8 cellular contexts compared by ENCODE assay signal in the genomic region with DNA sequence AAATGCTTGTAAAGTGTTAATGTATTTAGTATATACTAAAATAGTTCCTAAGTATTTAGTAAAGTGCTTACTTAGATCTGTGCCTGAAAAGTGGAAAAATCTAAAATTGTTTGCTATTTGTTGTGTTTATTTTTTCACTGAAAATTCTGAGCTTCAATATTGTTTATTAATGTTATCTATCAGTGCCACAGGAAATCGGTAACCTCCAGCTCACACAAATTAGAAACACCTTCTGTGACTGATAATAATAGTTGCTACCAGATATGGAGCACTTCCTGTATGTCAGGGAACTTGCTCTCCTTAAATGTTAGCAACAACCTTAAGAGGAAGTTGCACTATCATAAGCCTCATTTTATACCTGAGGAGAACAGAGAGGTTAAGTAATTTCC. TPM values are rescaled to one million over a fixed set of nuclear protein-coding genes. Genes with fewer than 3 reads are reported as not detected.
A peak's percentile ranks its signal among the peaks of the same experiment; 100 is the strongest.
DNase-seq lines count a peak whose midpoint lies in the region; ATAC-seq and TF ChIP-seq lines count a peak whose summit lies in the region.

No MANE protein-coding gene starts in this region.

- peak overlapping the region; percentile 97 for H3K27ac Mint-ChIP-seq in activated naive CD8-positive, alpha-beta T cell treated with anti-CD3 and anti-CD28 coated beads, Interleukin-2, amount 10 ng/mL, durations not matched to agents 7 days and 5 days

- H3K27me3 Mint-ChIP-seq in activated naive CD8-positive, alpha-beta T cell treated with anti-CD3 and anti-CD28 coated beads, Interleukin-2, amount 10 ng/mL, durations not matched to agents 7 days and 5 days = peaks cover 7% of the 10 kb centered on the region

- H3K27me3 ChIP-seq in kidney epithelial cell (ENCODE audit: control insufficient read depth, insufficient read depth, low read length) (no peaks in the 10 kb centered on the region), tibial artery (no peaks in the 10 kb centered on the region)

- no peaks in the 10 kb centered on the region for H3K9me3 Mint-ChIP-seq in activated naive CD8-positive, alpha-beta T cell treated with anti-CD3 and anti-CD28 coated beads, Interleukin-2, amount 10 ng/mL, durations not matched to agents 7 days and 5 days

- peak; percentile 52 to 72 for DNase-seq in AML-193 (lab: John Stamatoyannopoulos, UW)
- DNase-seq in activated naive CD8-positive, alpha-beta T cell treated with anti-CD3 and anti-CD28 coated beads, Interleukin-2, amount 10 ng/mL, durations not matched to agents 7 days and 5 days = no peak
- DNase-seq in kidney epithelial cell (ENCODE audit: low read depth) = no peak
- DNase-seq in tibial artery = no peak
- no peak for DNase-seq in stimulated activated CD4-positive, alpha-beta T cell treated with anti-CD3 and anti-CD28 coated beads, Interleukin-15, amount 100 ng/mL, for 24 hours
- no peak for DNase-seq in stimulated activated CD4-positive, alpha-beta T cell treated with anti-CD3 and anti-CD28 coated beads, Interleukin-1b, Interleukin-23, amount 100 ng/mL, for 48 hours

- peaks cover 16% of the 10 kb centered on the region for H3K36me3 Mint-ChIP-seq in activated naive CD8-positive, alpha-beta T cell treated with anti-CD3 and anti-CD28 coated beads, Interleukin-2, amount 10 ng/mL, durations not matched to agents 7 days and 5 days

- peak overlapping the region; percentile 96 to 99 for H3K27ac ChIP-seq in tibial artery

- H3K4me3 ChIP-seq in kidney epithelial cell (ENCODE audit: low read depth, low read length) = peak overlapping the region; percentile 92
- H3K4me3 ChIP-seq in tibial artery = peak overlapping the region; percentile 78 to 97

- ATAC-seq in GM19467 (IDR thresholded peaks at IDR 0.05; ENCODE audit: unreplicated experiment) (peak; percentile 31), HG03521 (IDR thresholded peaks at IDR 0.05; ENCODE audit: unreplicated experiment) (peak; percentile 23)
- peak; percentile 51 for ATAC-seq in activated naive CD8-positive, alpha-beta T cell treated with anti-CD3 and anti-CD28 coated beads, Interleukin-2, amount 10 ng/mL, durations not matched to agents 7 days and 5 days (ENCODE audit: low read depth)

- POLR2A ChIA-PET in activated naive CD8-positive, alpha-beta T cell treated with anti-CD3 and anti-CD28 coated beads, Interleukin-2, amount 10 ng/mL, durations not matched to agents 7 days and 5 days (lab: Charles Lee) = interaction anchor here (0.7 to 4.1 kb wide), 21 partner anchors 9 to 314 kb away, joined by 3 to 27 read pairs (median 4); partner anchors contain the start of genes DAD1, HAUS4, OXA1L and PRMT5

- H3K36me3 ChIP-seq in kidney epithelial cell (ENCODE audit: control insufficient read depth, insufficient read depth, low read length) (peaks cover 4% of the 10 kb centered on the region), tibial artery (peaks cover 27 to 28% (median 28%) of the 10 kb centered on the region in 3 donors)

- H3K4me1 ChIP-seq in tibial artery = peaks cover 0 to 47% (median 38%) of the 10 kb centered on the region in 4 donors

- H3K9me3 ChIP-seq in tibial artery = no peaks in the 10 kb centered on the region

- peak overlapping the region; percentile 88 for H3K4me3 Mint-ChIP-seq in activated naive CD8-positive, alpha-beta T cell treated with anti-CD3 and anti-CD28 coated beads, Interleukin-2, amount 10 ng/mL, durations not matched to agents 7 days and 5 days

- TF ChIP-seq CTCF in kidney epithelial cell (IDR thresholded peaks at IDR 0.05; ENCODE audit: insufficient read depth, low read length, poor library complexity, severe bottlenecking) (no peak), tibial artery (IDR thresholded peaks at IDR 0.05) (no peak)

- H3K4me1 Mint-ChIP-seq in activated naive CD8-positive, alpha-beta T cell treated with anti-CD3 and anti-CD28 coated beads, Interleukin-2, amount 10 ng/mL, durations not matched to agents 7 days and 5 days = peaks cover 20% of the 10 kb centered on the region

- intact Hi-C loops in tibial artery (cut with DNase I; ENCODE audit: low total_unique reads) = no loop called here

RNA-seq across cellular contexts. Expression of gene LRP10, which starts 0.7 kb away (rescaled TPM):
- total RNA-seq in activated naive CD8-positive, alpha-beta T cell treated with anti-CD3 and anti-CD28 coated beads, Interleukin-2, amount 10 ng/mL, durations not matched to agents 7 days and 5 days = 10 to 100 TPM; 59.9 to 63.1 TPM
- total RNA-seq in kidney epithelial cell = 124 and 150 TPM in 2 replicates

RNA-seq across cellular contexts. Expression of gene REM2, which starts 12.2 kb away (rescaled TPM):
- 1 to 10 TPM; 1.2 TPM for total RNA-seq in activated naive CD8-positive, alpha-beta T cell treated with anti-CD3 and anti-CD28 coated beads, Interleukin-2, amount 10 ng/mL, durations not matched to agents 7 days and 5 days
- total RNA-seq in kidney epithelial cell = 0.48 and 1.2 TPM in 2 replicates

RNA-seq across cellular contexts. Expression of gene MMP14, which starts 34.4 kb away (rescaled TPM):
- 1 to 10 TPM; 3.1 to 4.9 TPM for total RNA-seq in activated naive CD8-positive, alpha-beta T cell treated with anti-CD3 and anti-CD28 coated beads, Interleukin-2, amount 10 ng/mL, durations not matched to agents 7 days and 5 days
- total RNA-seq in kidney epithelial cell = 650 and 669 TPM in 2 replicates

RNA-seq across cellular contexts. Expression of gene MRPL52, which starts 41.1 kb away (rescaled TPM):
- 10 to 100 TPM; 76.6 to 86.5 TPM for total RNA-seq in activated naive CD8-positive, alpha-beta T cell treated with anti-CD3 and anti-CD28 coated beads, Interleukin-2, amount 10 ng/mL, durations not matched to agents 7 days and 5 days
- total RNA-seq in kidney epithelial cell = 102 and 362 TPM in 2 replicates

RNA-seq across cellular contexts. Expression of gene RBM23, which starts 48.1 kb away (rescaled TPM):
- total RNA-seq in activated naive CD8-positive, alpha-beta T cell treated with anti-CD3 and anti-CD28 coated beads, Interleukin-2, amount 10 ng/mL, durations not matched to agents 7 days and 5 days = 10 to 100 TPM; 91.7 to 98.0 TPM
- total RNA-seq in kidney epithelial cell = 96.1 and 146 TPM in 2 replicates

Comparison
In these comparisons a context has a peak if more than half of its experiments do, and no peak if none do; other contexts are left out.
1. DNase-seq: peak in AML-193 (2 of 2); none in activated naive CD8-positive, alpha-beta T cell treated with anti-CD3 and anti-CD28 coated beads, Interleukin-2, amount 10 ng/mL, durations not matched to agents 7 days and 5 days (single experiment), kidney epithelial cell (single experiment), tibial artery (0 of 2), stimulated activated CD4-positive, alpha-beta T cell treated with anti-CD3 and anti-CD28 coated beads, Interleukin-15, amount 100 ng/mL, for 24 hours (single experiment) and stimulated activated CD4-positive, alpha-beta T cell treated with anti-CD3 and anti-CD28 coated beads, Interleukin-1b, Interleukin-23, amount 100 ng/mL, for 48 hours (single experiment).
2. RNA of gene MMP14, which starts 34.4 kb away (total RNA-seq): 650 to 669 TPM in kidney epithelial cell; 3.1 to 4.9 TPM in activated naive CD8-positive, alpha-beta T cell treated with anti-CD3 and anti-CD28 coated beads, Interleukin-2, amount 10 ng/mL, durations not matched to agents 7 days and 5 days; every median in the first group is over 100 times any median in the second.
3. Peak in every context shown above with its lines, with median percentiles within 50 percentile points of each other: ATAC-seq.